In the genomic region with DNA sequence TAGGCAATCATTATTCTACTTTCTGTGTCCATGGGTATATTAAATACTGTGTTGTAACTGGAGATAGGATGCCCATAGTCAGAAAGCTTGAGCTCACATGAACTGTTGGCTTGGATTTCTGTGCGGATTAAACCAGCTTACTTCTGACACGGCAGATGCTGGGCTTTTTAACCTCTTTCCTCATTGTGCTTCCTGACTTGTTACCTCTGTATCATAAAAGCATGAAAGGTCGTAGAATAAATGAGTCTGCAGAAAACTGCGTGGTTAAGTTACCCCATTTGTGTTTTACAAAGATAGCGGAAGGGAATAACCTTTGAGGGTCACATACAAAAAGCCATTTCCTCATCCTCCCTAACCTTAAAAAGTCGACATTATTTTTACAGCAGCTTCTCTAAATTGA, we compare ENCODE assay signal across 12 cellular contexts.
DNase-seq lines count a peak whose midpoint lies in the region; ATAC-seq and TF ChIP-seq lines count a peak whose summit lies in the region.
"Had no signal": no experiment of that assay in that cellular context is flagged by ENCODE, and none has a peak within 500 bp of the region (broad histone marks: within the 10 kb centered on the region; RNA-seq: fewer than 3 reads in every experiment).

No MANE protein-coding gene starts in this region.

- DNase-seq in DND-41 (no peak), MV-4-11 (lab: John Stamatoyannopoulos, UW) (peak; percentile 46), ascending aorta (ENCODE audit: low spot score in 2 of 2) (no peak), neural crest cell (ENCODE audit: low read depth, low spot score) (no peak), NCI-H1417 (lab: John Stamatoyannopoulos, UW) (no peak), LoVo (ENCODE audit: low spot score) (no peak), caudate nucleus (lab: John Stamatoyannopoulos, UW) (no peak)
- DNase-seq: activated T-cell treated with anti-CD3 and anti-CD28 coated beads, Interleukin-2, amount 50 U/mL, for 1 hour; NCI-H345 had no signal

- intact Hi-C loops in ascending aorta (cut with DNase I), result no loop called here

- H3K4me1 ChIP-seq in DND-41 (ENCODE audit: insufficient read depth, low read length), result peaks cover 11% of the 10 kb centered on the region
- H3K4me1 ChIP-seq in ascending aorta, result peaks cover 0 to 21% of the 10 kb centered on the region in 2 donors
- H3K4me1 ChIP-seq: breast epithelium had no signal

- peak overlapping the region; percentile 24 for H3K27ac Mint-ChIP-seq in neural crest cell (ENCODE audit: unreplicated experiment)

- no peaks in the 10 kb centered on the region for H3K9me3 ChIP-seq in DND-41 (ENCODE audit: insufficient read depth, low read length, severe bottlenecking)
- no peaks in the 10 kb centered on the region for H3K9me3 ChIP-seq in ascending aorta
- H3K9me3 ChIP-seq: breast epithelium had no signal

- no peaks in the 10 kb centered on the region for H4K20me1 ChIP-seq in DND-41 (ENCODE audit: insufficient read depth, low read length)

- ATAC-seq in DND-41 (ENCODE audit: insufficient read depth, low read depth) (no peak), GM18867 (IDR thresholded peaks at IDR 0.05; ENCODE audit: unreplicated experiment) (no peak)

- no peaks in the 10 kb centered on the region for H3K36me3 ChIP-seq in DND-41 (ENCODE audit: insufficient read depth, low read length)
- no peaks in the 10 kb centered on the region for H3K36me3 ChIP-seq in ascending aorta
- H3K36me3 ChIP-seq: breast epithelium had no signal

- H3K9me3 Mint-ChIP-seq in neural crest cell, result no peaks in the 10 kb centered on the region

- H3K79me2 ChIP-seq in DND-41 (ENCODE audit: insufficient read depth, low read length), result no peaks in the 10 kb centered on the region

- peak overlapping the region; percentile 50 for H2AFZ ChIP-seq in DND-41 (ENCODE audit: low read depth, low read length)

- no peak overlapping the region for H3K4me2 ChIP-seq in DND-41 (ENCODE audit: insufficient read depth, low read length)

- no peaks in the 10 kb centered on the region for H3K36me3 Mint-ChIP-seq in neural crest cell (ENCODE audit: low read depth)

- no peaks in the 10 kb centered on the region for H3K27me3 ChIP-seq in DND-41 (ENCODE audit: insufficient read depth, low read length, poor library complexity)
- no peaks in the 10 kb centered on the region for H3K27me3 ChIP-seq in ascending aorta
- H3K27me3 ChIP-seq: breast epithelium had no signal

- peaks cover 14% of the 10 kb centered on the region for H3K4me1 Mint-ChIP-seq in neural crest cell

- no peak overlapping the region for H3K4me3 Mint-ChIP-seq in neural crest cell

- no peak for TF ChIP-seq CTCF in DND-41 (IDR thresholded peaks at IDR 0.05; ENCODE audit: borderline replicate concordance, extremely low read depth, low read length, poor library complexity, severe bottlenecking)
- TF ChIP-seq CTCF in ascending aorta (IDR thresholded peaks at IDR 0.05), result no peak
- no peak for TF ChIP-seq CTCF in neural crest cell (conservative IDR thresholded peaks at IDR 0.05)

- H3K9ac ChIP-seq in DND-41 (ENCODE audit: low read depth, low read length), result no peak overlapping the region

- H3K27ac ChIP-seq in DND-41 (ENCODE audit: low read length), result no peak overlapping the region
- peak overlapping the region; percentile 77 to 83 for H3K27ac ChIP-seq in ascending aorta
- H3K27ac ChIP-seq in caudate nucleus (ENCODE audit: low read depth, low read length), result no peak overlapping the region
- H3K27ac ChIP-seq: breast epithelium, epithelial cell of prostate had no signal

- H3K4me3 ChIP-seq in DND-41 (ENCODE audit: low read depth in 1 of 2, low read length in 2 of 2) (no peak overlapping the region), ascending aorta (no peak overlapping the region)
- H3K4me3 ChIP-seq: breast epithelium had no signal

- H3K27me3 Mint-ChIP-seq in neural crest cell (ENCODE audit: low read depth), result no peaks in the 10 kb centered on the region

Comparison
In these comparisons a context has a peak if more than half of its experiments do, and no peak if none do; other contexts are left out.
1. H3K27ac ChIP-seq: peak in ascending aorta (2 of 2); none in DND-41 (single experiment) and caudate nucleus (single experiment).